Comparison of ENCODE assay signal across 33 cellular contexts in genomic region chr12:13882176-13882575, GRCh38.
"Had no signal": no experiment of that assay in that cellular context is flagged by ENCODE, and none has a peak within 500 bp of the region (broad histone marks: within the 10 kb centered on the region; RNA-seq: fewer than 3 reads in every experiment).

No MANE protein-coding gene starts in this region.

- H3K27ac ChIP-seq: KMS-11 had no signal

- DNase-seq: Karpas-422, Kasumi-1, MG63, MM.1S, MV-4-11, NCI-H1092, NCI-H1092 treated with DMSO at 0.1 percent for 48 hours, NCI-H1105, NCI-H1105 treated with DMSO at 0.1 percent for 48 hours, NCI-H1417, NCI-H1417 treated with DMSO at 0.1 percent for 48 hours, NCI-H1436, NCI-H1436 treated with DMSO at 0.1 percent for 48 hours, NCI-H146, NCI-H1694, NCI-H1694 treated with DMSO at 0.1 percent for 48 hours, NCI-H187, NCI-H187 treated with DMSO at 0.1 percent for 48 hours, NCI-H1930, NCI-H2029, NCI-H2029 treated with DMSO at 0.1 percent for 48 hours, NCI-H2081, NCI-H2081 treated with DMSO at 0.1 percent for 48 hours, NCI-H2107, NCI-H2171, NCI-H2171 treated with DMSO at 0.1 percent for 48 hours, NCI-H2227 treated with DMSO at 0.1 percent for 48 hours, NCI-H226, NCI-H345, NCI-H446, NCI-H446 treated with DMSO at 0.1 percent for 48 hours, NCI-H510A had no signal

- H3K9me3 ChIP-seq: MG63 had no signal

- H3K4me2 ChIP-seq: KMS-11 had no signal

- H3K4me3 ChIP-seq: MG63 had no signal
